Comparison of ENCODE assay signal across 9 cellular contexts in the genomic region with DNA sequence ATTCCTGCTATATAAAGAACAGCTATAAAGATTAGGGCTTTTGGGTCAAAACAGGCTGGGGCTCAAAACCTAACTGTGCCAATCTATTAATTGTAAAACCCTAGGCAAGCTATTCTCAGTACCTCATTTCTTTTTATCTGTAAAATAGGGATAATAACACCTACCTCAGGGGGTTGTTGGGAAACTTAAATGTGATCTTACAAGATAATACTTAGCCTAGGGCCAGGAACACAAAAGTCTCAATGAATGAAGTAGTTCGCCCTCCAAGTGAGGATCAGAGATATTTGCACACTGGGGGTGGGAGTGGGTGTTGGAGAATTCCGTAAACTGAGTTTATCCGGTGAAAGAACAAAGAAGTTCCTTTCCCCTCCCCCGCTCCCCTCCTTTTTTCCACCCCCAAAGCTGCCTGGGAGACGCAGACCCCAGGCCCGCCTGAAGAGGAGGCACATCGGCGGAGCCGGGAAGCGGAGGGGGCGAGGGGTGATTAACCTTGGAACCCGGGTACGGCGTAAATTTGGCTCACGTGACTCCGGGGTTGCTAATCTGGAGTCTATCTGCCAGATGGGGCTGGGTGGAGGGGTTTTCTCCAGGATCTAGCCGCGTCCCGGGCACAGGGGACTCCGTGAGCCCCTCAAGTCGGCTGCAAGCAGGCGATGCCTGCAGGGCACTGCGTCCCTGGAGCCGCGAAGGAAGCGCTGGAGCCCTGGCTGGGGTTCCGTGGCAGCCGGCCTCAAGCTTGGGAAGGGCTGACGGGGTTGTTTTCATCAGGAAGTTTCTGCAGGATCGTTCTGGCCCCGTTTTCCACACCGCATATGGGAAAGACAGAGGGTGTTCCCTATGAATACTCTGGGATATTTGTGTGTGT. TPM values are rescaled to one million over a fixed set of nuclear protein-coding genes. Genes with fewer than 3 reads are reported as not detected.
DNase-seq lines count a peak whose midpoint lies in the region; FAIRE-seq and TF ChIP-seq lines count a peak whose summit lies in the region.
"Had no signal": no experiment of that assay in that cellular context is flagged by ENCODE, and none has a peak within 500 bp of the region (broad histone marks: within the 10 kb centered on the region; RNA-seq: fewer than 3 reads in every experiment).

No MANE protein-coding gene starts in this region.

- H3K36me3 ChIP-seq in keratinocyte (ENCODE audit: control insufficient read depth in 2 of 2, extremely low read depth in 1 of 2, insufficient read depth in 2 of 2, low read length in 2 of 2) (no peaks in the 10 kb centered on the region), subcutaneous abdominal adipose tissue (ENCODE audit: control insufficient read depth in 5 of 5, insufficient read depth in 5 of 5, low read length in 5 of 5) (no peaks in the 10 kb centered on the region)

- no peaks in the 10 kb centered on the region for H3K79me2 ChIP-seq in keratinocyte (ENCODE audit: control insufficient read depth, insufficient read depth, low read length)

- dilution Hi-C loops in keratinocyte (cut with MboI; ENCODE audit: extremely low pct_ligation_motif_present, low sequenced_read_pairs): no loop called here

- in situ Hi-C loops in astrocyte of the cerebellum (cut with HindIII; ENCODE audit: low sequenced_read_pairs): no loop called here

- H3K27me3 ChIP-seq in keratinocyte (ENCODE audit: control insufficient read depth, extremely low read depth, insufficient read depth, low read length) (peaks cover 73% of the 10 kb centered on the region), subcutaneous abdominal adipose tissue (ENCODE audit: control insufficient read depth in 5 of 5, insufficient read depth in 4 of 5, low read length in 5 of 5) (peaks cover 0 to 2% (median 0%) of the 10 kb centered on the region in 5 donors)

- no peak overlapping the region for H2AFZ ChIP-seq in keratinocyte (ENCODE audit: control insufficient read depth, low read length)

- TF ChIP-seq CTCF in astrocyte of the cerebellum (IDR thresholded peaks at IDR 0.05; ENCODE audit: low read depth, low read length, missing control alignments) (no peak), keratinocyte (optimal IDR thresholded peaks at IDR 0.05 in 1 of 3, IDR thresholded peaks at IDR 0.05 in 1 of 3, conservative IDR thresholded peaks at IDR 0.05 in 1 of 3; ENCODE audit: extremely low read depth in 1 of 3, insufficient read depth in 2 of 3, low read length in 3 of 3) (no peak)

- no peaks in the 10 kb centered on the region for H3K9me3 ChIP-seq in keratinocyte (ENCODE audit: control insufficient read depth, low read depth, low read length)
- H3K9me3 ChIP-seq in subcutaneous abdominal adipose tissue (ENCODE audit: control insufficient read depth in 5 of 5, low read length in 5 of 5): no peaks in the 10 kb centered on the region

- no peak for FAIRE-seq in keratinocyte (lab: Jason Lieb, UNC)
- FAIRE-seq: A204.1 had no signal

- H3K9ac ChIP-seq in keratinocyte (ENCODE audit: control insufficient read depth, extremely low read depth, insufficient read depth, low read length) (no peak overlapping the region), subcutaneous abdominal adipose tissue (ENCODE audit: low read length in 5 of 5) (peak overlapping the region in 3 of 5 donors; percentile 23 to 71 (median 56))

- H3K4me1 ChIP-seq in keratinocyte (ENCODE audit: control insufficient read depth, extremely low read depth, insufficient read depth, low read length): peaks cover 8% of the 10 kb centered on the region
- H3K4me1 ChIP-seq in subcutaneous abdominal adipose tissue (ENCODE audit: control insufficient read depth in 5 of 5, insufficient read depth in 5 of 5, low read length in 5 of 5): peaks cover 0 to 42% (median 30%) of the 10 kb centered on the region in 5 donors

- no peaks in the 10 kb centered on the region for H4K20me1 ChIP-seq in keratinocyte (ENCODE audit: control insufficient read depth, extremely low read depth, insufficient read depth, low read length)

- peak overlapping the region; percentile 39 for H3K4me2 ChIP-seq in keratinocyte (ENCODE audit: control insufficient read depth, extremely low read depth, insufficient read depth, low read depth, low read length)

- peak overlapping the region; percentile 13 for H3K4me3 ChIP-seq in astrocyte of the cerebellum (ENCODE audit: low read depth, low read length)
- peak overlapping the region in 1 of 3 experiments; percentile 25 for H3K4me3 ChIP-seq in keratinocyte (ENCODE audit: control insufficient read depth in 2 of 3, extremely low read depth in 1 of 3, insufficient read depth in 2 of 3, low read depth in 1 of 3, low read length in 3 of 3)
- peak overlapping the region; percentile 2 to 67 (median 61) for H3K4me3 ChIP-seq in subcutaneous abdominal adipose tissue (ENCODE audit: low read depth in 1 of 5, low read length in 5 of 5)

- no peaks in the 10 kb centered on the region for H3K9me1 ChIP-seq in keratinocyte (ENCODE audit: control insufficient read depth, extremely low read depth, insufficient read depth, low read length)

- H3K27ac ChIP-seq in keratinocyte (ENCODE audit: control insufficient read depth, insufficient read depth, low read length) (no peak overlapping the region), subcutaneous abdominal adipose tissue (ENCODE audit: low read depth, low read length) (peak overlapping the region; percentile 13)

- DNase-seq in NCI-H1694 treated with DMSO at 0.1 percent for 48 hours (lab: John Stamatoyannopoulos, UW): peak; percentile 34
- no peak for DNase-seq in NCI-H1694 (lab: John Stamatoyannopoulos, UW)
- DNase-seq in astrocyte of the cerebellum (ENCODE audit: low read depth): no peak
- DNase-seq in keratinocyte (ENCODE audit: low read depth, low spot score): no peak
- DNase-seq in NAMALWA (ENCODE audit: low spot score): no peak
- DNase-seq in stimulated activated naive CD4-positive, alpha-beta T cell treated with Interleukin-2 at 50 U/mL for 16 hours (lab: John Stamatoyannopoulos, UW): no peak
- no peak for DNase-seq in stimulated activated CD8-positive, alpha-beta memory T cell treated with anti-CD3 and anti-CD28 coated beads, Interleukin-4, amount 100 ng/mL, for 48 hours

RNA-seq across cellular contexts. Expression of a gene that starts 1.3 kb away (rescaled TPM):
- polyA plus RNA-seq in keratinocyte: 0.04 to 0.08 TPM (median 0.08 TPM) in 3 replicates
- polyA plus RNA-seq in keratinocyte (2011; ENCODE audit: low read depth): 0.05 TPM
- 0.05 and 0.06 TPM in 2 replicates for polyA plus RNA-seq in keratinocyte (2011; cell fraction: cytosol; rRNA removed)
- polyA plus RNA-seq in keratinocyte (2011; cell fraction: nucleus; rRNA removed): 0.08 and 0.17 TPM in 2 replicates
- 0.11 and 0.24 TPM in 2 replicates for polyA plus RNA-seq in keratinocyte (2012; ENCODE audit: low replicate concordance)
- polyA minus RNA-seq in keratinocyte: 0.03 to 0.48 TPM in 2 of 3 replicates, not detected in the other
- polyA minus RNA-seq in keratinocyte (2011; cell fraction: cytosol; rRNA and poly(A)+ RNA removed): 9.4 TPM
- 0.78 and 2.4 TPM in 2 replicates for polyA minus RNA-seq in keratinocyte (2011; cell fraction: nucleus; rRNA and poly(A)+ RNA removed)
